ENCODE assay signal across 8 cellular contexts in the genomic region with DNA sequence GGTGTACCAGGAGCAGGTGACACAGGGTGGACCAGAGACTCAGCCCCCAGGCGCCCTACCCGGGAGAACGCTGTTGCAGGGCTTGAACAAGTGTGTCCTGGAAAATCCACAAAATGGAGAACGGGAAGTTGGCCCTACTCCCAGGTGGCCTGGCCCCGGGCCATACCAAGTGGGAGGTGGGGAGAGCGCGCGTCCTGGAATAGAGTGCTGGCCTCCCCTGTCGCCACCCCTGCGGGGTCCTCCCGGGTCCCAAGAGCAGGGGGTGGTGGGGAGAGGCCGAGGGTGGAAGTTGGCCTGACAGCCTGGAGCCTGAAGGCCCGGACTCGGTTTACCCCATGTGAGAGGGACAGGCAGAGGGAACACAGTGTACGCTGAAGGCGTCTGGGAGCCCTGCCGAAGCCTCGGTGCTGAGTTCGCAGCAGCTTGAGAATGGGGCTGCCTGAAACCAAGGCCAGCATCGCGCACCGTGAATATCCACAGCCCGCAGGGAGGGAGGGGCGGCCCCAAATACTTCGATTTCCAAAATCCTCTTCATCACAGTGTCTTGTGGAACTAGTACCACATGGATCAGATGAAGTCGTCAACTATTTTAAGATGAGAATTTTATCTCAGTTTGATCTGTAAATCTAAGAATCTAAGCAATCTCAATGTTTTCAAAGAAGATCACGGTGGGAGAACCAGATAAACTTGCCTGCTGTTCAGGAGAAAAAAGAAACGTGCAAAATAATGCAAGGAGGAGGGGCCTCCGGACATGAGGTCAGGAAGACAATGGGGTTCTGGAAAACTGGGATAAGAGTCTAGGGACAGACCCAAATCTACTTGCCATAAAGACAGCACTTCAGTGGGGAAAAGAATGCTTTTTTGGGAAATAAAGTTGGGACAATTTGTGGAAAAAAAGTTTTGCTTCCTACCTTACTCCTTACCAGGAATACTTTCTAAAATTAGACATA. TPM values are rescaled to one million over a fixed set of nuclear protein-coding genes. Genes with fewer than 3 reads are reported as not detected.
DNase-seq lines count a peak whose midpoint lies in the region; ATAC-seq and TF ChIP-seq lines count a peak whose summit lies in the region.

No MANE protein-coding gene starts in this region.

- H2AFZ ChIP-seq in GM23248 = peak overlapping the region; percentile 31; the same call in 1 of the 2 replicates
- H2AFZ ChIP-seq in SK-N-SH (ENCODE audit: low read depth) = no peak overlapping the region

- CTCF ChIA-PET in SK-N-SH (lab: Yijun Ruan, JAX) = interaction anchor here (1.1 to 1.5 kb wide), 3 partner anchors 9 to 36 kb away, joined by 3 to 7 read pairs (median 4); no protein-coding TSS in a partner anchor

- H3K27me3 ChIP-seq in GM23248 (replicated peaks; ENCODE audit: insufficient read depth) = no peaks in the 10 kb centered on the region
- H3K27me3 ChIP-seq in SK-N-SH (ENCODE audit: insufficient read depth) = no peaks in the 10 kb centered on the region
- no peaks in the 10 kb centered on the region for H3K27me3 ChIP-seq in psoas muscle (ENCODE audit: insufficient read depth in 3 of 3, low read length in 2 of 3)

- in situ Hi-C loops in GM23248 (cut with MboI) = no loop called here

- H3K79me2 ChIP-seq in GM23248 (ENCODE audit: insufficient read depth) = peaks cover 68% of the 10 kb centered on the region
- H3K79me2 ChIP-seq in SK-N-SH (ENCODE audit: insufficient read depth) = peaks cover 70% of the 10 kb centered on the region

- H3K36me3 ChIP-seq in GM23248 (ENCODE audit: low read depth) (no peaks in the 10 kb centered on the region), SK-N-SH (replicated peaks in 1 of 2; ENCODE audit: control insufficient read depth in 1 of 2, insufficient read depth in 2 of 2, low read length in 1 of 2) (peaks cover 3 to 9% of the 10 kb centered on the region in 2 experiments), psoas muscle (ENCODE audit: insufficient read depth in 1 of 2, low read depth in 1 of 2) (peaks cover 0 to 13% of the 10 kb centered on the region in 2 donors)

- H3K4me3 ChIP-seq in GM23248 (peak overlapping the region; percentile 91), SK-N-SH (ENCODE audit: low read depth in 2 of 2, low read length in 1 of 2) (peak overlapping the region; percentile 83 to 91), fibroblast of pulmonary artery (replicated peaks; ENCODE audit: low read depth, low read length) (peak overlapping the region; percentile 94), psoas muscle (peak overlapping the region; percentile 97)

- TF ChIP-seq RAD21 in SK-N-SH (IDR thresholded peaks at IDR 0.05; ENCODE audit: low read length) = no peak

- POLR2A ChIA-PET in SK-N-SH (lab: Yijun Ruan, JAX) = no interaction called here

- H3K4me2 ChIP-seq in GM23248 (ENCODE audit: unreplicated experiment) (peak overlapping the region; percentile 97), SK-N-SH (peak overlapping the region; percentile 84)

- intact Hi-C loops in psoas muscle (cut with DNase I) = no loop called here

- 67 to 68% methylated on average over 29 of the region's 29 CpGs for WGBS in GM23248 (ENCODE audit: low coverage in 1 of 2, low lambda C conversion rate in 2 of 2, missing lambda C conversion rate in 2 of 2), 2 experiments
- 29% methylated on average over 24 of the region's 29 CpGs for WGBS in SK-N-SH (ENCODE audit: low lambda C conversion rate)
- 28 to 43% (median 37%) methylated on average over 29 of the region's 29 CpGs for WGBS in psoas muscle, 3 donors

- H3K9ac ChIP-seq in GM23248 (peak overlapping the region; percentile 96), SK-N-SH (peak overlapping the region; percentile 80)

- peaks cover 18% of the 10 kb centered on the region for H3K4me1 ChIP-seq in GM23248 (ENCODE audit: insufficient read depth)
- H3K4me1 ChIP-seq in SK-N-SH (ENCODE audit: control insufficient read depth in 1 of 2, insufficient read depth in 2 of 2, low read depth in 1 of 2, low read length in 1 of 2) = peaks cover 16 to 26% of the 10 kb centered on the region in 2 experiments
- H3K4me1 ChIP-seq in psoas muscle = peaks cover 36% of the 10 kb centered on the region

- H3F3A ChIP-seq in GM23248 (ENCODE audit: insufficient read depth) = peaks cover 17% of the 10 kb centered on the region
- H3F3A ChIP-seq in SK-N-SH (replicated peaks; ENCODE audit: insufficient read depth) = peaks cover 21% of the 10 kb centered on the region

- H3K9me2 ChIP-seq in GM23248 (ENCODE audit: insufficient read depth) (no peaks in the 10 kb centered on the region), SK-N-SH (no peaks in the 10 kb centered on the region)

- TF ChIP-seq EP300 in SK-N-SH (IDR thresholded peaks at IDR 0.05; ENCODE audit: borderline replicate concordance in 1 of 2, low read depth in 1 of 2, low read length in 1 of 2) = no peak

- H3K9me3 ChIP-seq in GM23248 (ENCODE audit: low read depth) (no peaks in the 10 kb centered on the region), SK-N-SH (no peaks in the 10 kb centered on the region), psoas muscle (no peaks in the 10 kb centered on the region)

- TF ChIP-seq CTCF in SK-N-SH (IDR thresholded peaks at IDR 0.05) = no peak
- no peak for TF ChIP-seq CTCF in fibroblast of pulmonary artery (IDR thresholded peaks at IDR 0.05; ENCODE audit: low read length, missing control alignments)
- no peak for TF ChIP-seq CTCF in psoas muscle (IDR thresholded peaks at IDR 0.05)
- TF ChIP-seq CTCF in GM10266 (IDR thresholded peaks at IDR 0.05; ENCODE audit: control insufficient read depth, insufficient read depth, low read depth, missing control alignments) = no peak

- peak in 1 of 4 donors; percentile 5 for ATAC-seq in psoas muscle

- DNase-seq in GM23248 (no peak), SK-N-SH (peak; percentile 75), fibroblast of pulmonary artery (ENCODE audit: low read depth) (no peak), psoas muscle (peak in 1 of 2 donors; percentile 53), NCI-H1417 treated with DMSO at 0.1 percent for 48 hours (lab: John Stamatoyannopoulos, UW) (no peak), GM10266 (ENCODE audit: extremely low spot score) (no peak), NCI-H1092 (lab: John Stamatoyannopoulos, UW) (no peak), middle frontal gyrus (ENCODE audit: extremely low spot score, low spot score) (no peak)

- peak overlapping the region; percentile 96 for H3K27ac ChIP-seq in GM23248
- H3K27ac ChIP-seq in SK-N-SH (ENCODE audit: low read depth in 2 of 2, low read length in 1 of 2) = peak overlapping the region; percentile 78 to 87
- H3K27ac ChIP-seq in psoas muscle = peak overlapping the region; percentile 100

- H4K20me1 ChIP-seq in GM23248 (ENCODE audit: insufficient read depth) (no peaks in the 10 kb centered on the region), SK-N-SH (ENCODE audit: insufficient read depth) (peaks cover 12% of the 10 kb centered on the region)

RNA-seq across cellular contexts. Expression of a gene that starts 10.4 kb away (rescaled TPM):
- total RNA-seq in GM23248 (2014; rRNA removed; shearing (Covaris generic)) = 8.9 and 11.0 TPM in 2 replicates
- 4.2 and 4.6 TPM in 2 replicates for polyA plus RNA-seq in GM23248 (2016; fragmentation: Nextera tagmentation; extraction: Ambion mirVana)
- polyA plus RNA-seq in SK-N-SH (2012; rRNA removed) = 11.3 and 16.1 TPM in 2 replicates
- 11.6 and 17.8 TPM in 2 replicates for polyA plus RNA-seq in SK-N-SH (2012; cell fraction: cytosol; rRNA removed)
- polyA plus RNA-seq in SK-N-SH (2012; cell fraction: nucleus; rRNA removed) = 28.7 and 43.5 TPM in 2 replicates
- 10 to 100 TPM in 1 of 4 donors, 1 to 10 TPM in 3; 3.0 to 11.1 (median 4.3) TPM for total RNA-seq in psoas muscle
- 10 to 100 TPM in 1 of 3 donors, 1 to 10 TPM in 2; 2.2 to 13.0 (median 3.1) TPM for polyA plus RNA-seq in psoas muscle

RNA-seq across cellular contexts. Expression of a gene that starts 11.5 kb away (rescaled TPM):
- 147 and 157 TPM in 2 replicates for total RNA-seq in GM23248 (2014; rRNA removed; shearing (Covaris generic))
- polyA plus RNA-seq in GM23248 (2016; fragmentation: Nextera tagmentation; extraction: Ambion mirVana) = 37.6 and 39.4 TPM in 2 replicates
- 61.1 and 69.1 TPM in 2 replicates for polyA plus RNA-seq in SK-N-SH (2012; rRNA removed)
- polyA plus RNA-seq in SK-N-SH (2012; cell fraction: cytosol; rRNA removed) = 25.5 and 46.5 TPM in 2 replicates
- polyA plus RNA-seq in SK-N-SH (2012; cell fraction: nucleus; rRNA removed) = 86.6 and 88.2 TPM in 2 replicates
- total RNA-seq in psoas muscle = 10 to 100 TPM; 38.5 to 54.2 (median 42.3) TPM
- 10 to 100 TPM; 35.5 to 58.9 (median 47.6) TPM for polyA plus RNA-seq in psoas muscle

RNA-seq across cellular contexts. Expression of a gene that starts 25.5 kb away (rescaled TPM):
- total RNA-seq in GM23248 (2014; rRNA removed; shearing (Covaris generic)) = 4.2 and 5.2 TPM in 2 replicates
- polyA plus RNA-seq in GM23248 (2016; fragmentation: Nextera tagmentation; extraction: Ambion mirVana) = 4.2 and 4.9 TPM in 2 replicates
- 9.0 and 18.8 TPM in 2 replicates for polyA plus RNA-seq in SK-N-SH (2012; rRNA removed)
- polyA plus RNA-seq in SK-N-SH (2012; cell fraction: cytosol; rRNA removed) = 7.1 and 12.6 TPM in 2 replicates
- polyA plus RNA-seq in SK-N-SH (2012; cell fraction: nucleus; rRNA removed) = 87.2 and 224 TPM in 2 replicates
- 10 to 100 TPM; 13.5 to 35.2 (median 22.3) TPM for total RNA-seq in psoas muscle
- 10 to 100 TPM; 16.5 to 26.9 (median 20.3) TPM for polyA plus RNA-seq in psoas muscle

RNA-seq across cellular contexts. Expression of a gene that starts 31.4 kb away (rescaled TPM):
- 0.22 and 3.2 TPM in 2 replicates for total RNA-seq in GM23248 (2014; rRNA removed; shearing (Covaris generic))
- polyA plus RNA-seq in GM23248 (2016; fragmentation: Nextera tagmentation; extraction: Ambion mirVana) (2.4 and 3.2 TPM in 2 replicates), SK-N-SH (2012; rRNA removed) (1.7 and 2.8 TPM in 2 replicates), psoas muscle (1 to 10 TPM; 2.4 to 7.2 (median 3.6) TPM)
- polyA plus RNA-seq in SK-N-SH (2012; cell fraction: cytosol; rRNA removed) = 1.3 and 2.1 TPM in 2 replicates
- 7.3 and 12.1 TPM in 2 replicates for polyA plus RNA-seq in SK-N-SH (2012; cell fraction: nucleus; rRNA removed)
- 1 to 10 TPM; 1.4 to 2.2 (median 1.7) TPM for total RNA-seq in psoas muscle

RNA-seq across cellular contexts. Expression of a gene that starts 31.4 kb away (rescaled TPM):
- 110 and 185 TPM in 2 replicates for total RNA-seq in GM23248 (2014; rRNA removed; shearing (Covaris generic))
- polyA plus RNA-seq in GM23248 (2016; fragmentation: Nextera tagmentation; extraction: Ambion mirVana) (73.9 and 81.9 TPM in 2 replicates), SK-N-SH (2012; rRNA removed) (11.8 and 30.0 TPM in 2 replicates), psoas muscle (10 to 100 TPM in 2 of 3 donors, 1 to 10 TPM in 1; 9.5 to 17.5 (median 15.5) TPM)
- 16.4 and 28.2 TPM in 2 replicates for polyA plus RNA-seq in SK-N-SH (2012; cell fraction: cytosol; rRNA removed)
- polyA plus RNA-seq in SK-N-SH (2012; cell fraction: nucleus; rRNA removed) = 67.1 and 70.7 TPM in 2 replicates
- 10 to 100 TPM; 13.4 to 16.3 (median 15.1) TPM for total RNA-seq in psoas muscle
